Comparison of ENCODE assay signal across 1 cellular context in genomic region chr11:131889760-131890620, GRCh38.
TF ChIP-seq lines count a peak whose summit lies in the region.

No MANE protein-coding gene starts in this region.

TF ChIP-seq in WTC11, 78 proteins besides CTCF, POLR2A, EP300 and RAD21 (continued from another document):
- TF ChIP-seq FOXP4 (CRISPR knock-in tag; IDR thresholded peaks at IDR 0.05): no peak
